ENCODE assay signal across 9 cellular contexts in the genomic region with DNA sequence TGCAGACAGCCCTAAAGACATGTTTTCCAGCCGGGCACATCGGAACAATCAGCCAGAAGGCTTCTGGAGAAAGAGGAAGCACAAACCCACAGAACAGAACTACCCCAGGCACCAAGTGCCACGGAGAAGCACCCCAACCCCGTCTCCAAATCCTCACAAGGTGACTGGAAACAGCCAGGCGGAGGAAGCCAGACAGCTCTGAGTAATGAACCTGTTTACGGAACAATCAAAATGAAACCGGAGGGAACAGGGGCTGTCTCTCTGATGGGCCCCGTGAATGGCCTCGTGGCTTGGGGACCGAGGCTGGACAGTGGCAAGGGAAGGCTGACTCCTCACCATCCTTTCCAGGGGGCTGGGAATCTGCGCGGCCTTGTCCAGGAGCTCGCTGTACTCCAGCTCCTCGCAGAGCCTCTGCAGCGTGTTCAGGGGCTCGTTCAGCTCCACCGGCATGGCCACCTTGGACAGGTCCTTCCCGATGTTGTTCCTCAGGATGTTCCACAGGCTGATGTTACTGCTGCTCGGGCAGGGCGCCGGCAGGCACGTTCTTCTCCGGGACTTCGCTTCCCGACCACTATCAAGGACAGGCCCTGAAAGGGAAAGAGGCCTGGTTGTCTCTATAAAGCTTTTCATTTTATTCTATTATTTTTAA.
DNase-seq lines count a peak whose midpoint lies in the region; ATAC-seq and TF ChIP-seq lines count a peak whose summit lies in the region.
"Had no signal": no experiment of that assay in that cellular context is flagged by ENCODE, and none has a peak within 500 bp of the region (broad histone marks: within the 10 kb centered on the region; RNA-seq: fewer than 3 reads in every experiment).

No MANE protein-coding gene starts in this region.

- H3K27ac ChIP-seq in BLaER1: peak overlapping the region; percentile 5; the same call in 1 of the 2 replicates

- peak overlapping the region; percentile 31 for H3K4me2 ChIP-seq in BLaER1

- H3K4me3 Mint-ChIP-seq in activated CD8-positive, alpha-beta T cell treated with anti-CD3 and anti-CD28 coated beads for 36 hours: no peak overlapping the region

- no peak for TF ChIP-seq CTCF in activated CD8-positive, alpha-beta T cell treated with anti-CD3 and anti-CD28 coated beads for 36 hours (IDR thresholded peaks at IDR 0.05)

- peaks cover 51% of the 10 kb centered on the region for H3K4me1 ChIP-seq in BLaER1

- no peaks in the 10 kb centered on the region for H4K20me1 ChIP-seq in BLaER1

- ATAC-seq in GM19463 (IDR thresholded peaks at IDR 0.05; ENCODE audit: unreplicated experiment): peak; percentile 45
- peak; percentile 44 for ATAC-seq in HG03460 (IDR thresholded peaks at IDR 0.05; ENCODE audit: unreplicated experiment)
- no peak for ATAC-seq in HG02970 (IDR thresholded peaks at IDR 0.05; ENCODE audit: low FRiP score, unreplicated experiment)
- ATAC-seq in activated CD8-positive, alpha-beta T cell treated with anti-CD3 and anti-CD28 coated beads for 36 hours: no peak

- H3K9ac ChIP-seq in BLaER1: no peak overlapping the region; the same call in 1 of the 2 replicates

- H3K4me3 ChIP-seq in BLaER1: no peak overlapping the region

- POLR2A ChIA-PET in activated CD8-positive, alpha-beta T cell treated with anti-CD3 and anti-CD28 coated beads for 36 hours (lab: Charles Lee): no interaction called here

- peaks cover 27% of the 10 kb centered on the region for H3K36me3 ChIP-seq in BLaER1

- DNase-seq in head of caudate nucleus (peak in 30 of 42 donors; percentile 12 to 56 (median 32)), NCI-H446 treated with DMSO at 0.1 percent for 48 hours (lab: John Stamatoyannopoulos, UW) (no peak)
- no peak for DNase-seq in activated naive CD4-positive, alpha-beta T cell (lab: John Stamatoyannopoulos, UW)
- DNase-seq in activated CD8-positive, alpha-beta T cell treated with anti-CD3 and anti-CD28 coated beads for 36 hours: no peak
- DNase-seq: activated CD4-positive, alpha-beta T cell treated with anti-CD3 and anti-CD28 coated beads for 48 hours had no signal

- H3K27ac Mint-ChIP-seq in activated CD8-positive, alpha-beta T cell treated with anti-CD3 and anti-CD28 coated beads for 36 hours: no peak overlapping the region

- intact Hi-C loops in head of caudate nucleus (cut with DNase I): no loop called here
- intact Hi-C loops in activated CD8-positive, alpha-beta T cell treated with anti-CD3 and anti-CD28 coated beads for 36 hours (cut with micrococcal nuclease): no loop called here

- peaks cover 64% of the 10 kb centered on the region for H3K36me3 Mint-ChIP-seq in activated CD8-positive, alpha-beta T cell treated with anti-CD3 and anti-CD28 coated beads for 36 hours (ENCODE audit: low read depth)

- H3K27me3 Mint-ChIP-seq in activated CD8-positive, alpha-beta T cell treated with anti-CD3 and anti-CD28 coated beads for 36 hours: no peaks in the 10 kb centered on the region

- CTCF ChIA-PET in activated CD8-positive, alpha-beta T cell treated with anti-CD3 and anti-CD28 coated beads for 36 hours (lab: Charles Lee): interaction anchor here (1.1 to 1.6 kb wide), 4 partner anchors 14 to 236 kb away, joined by 3 to 4 read pairs (median 4); no protein-coding TSS in a partner anchor

- no peaks in the 10 kb centered on the region for H3K9me3 Mint-ChIP-seq in activated CD8-positive, alpha-beta T cell treated with anti-CD3 and anti-CD28 coated beads for 36 hours

- no peaks in the 10 kb centered on the region for H3K27me3 ChIP-seq in BLaER1

- H3K9me3 ChIP-seq in BLaER1: no peaks in the 10 kb centered on the region

- H3K4me1 Mint-ChIP-seq in activated CD8-positive, alpha-beta T cell treated with anti-CD3 and anti-CD28 coated beads for 36 hours (ENCODE audit: low read depth): peaks cover 45% of the 10 kb centered on the region

Comparison
In these comparisons a context has a peak if more than half of its experiments do, and no peak if none do; other contexts are left out.
1. ATAC-seq: peak in GM19463 (single experiment) and HG03460 (single experiment); none in HG02970 (single experiment) and activated CD8-positive, alpha-beta T cell treated with anti-CD3 and anti-CD28 coated beads for 36 hours (single experiment).
2. DNase-seq: peak in head of caudate nucleus (30 of 42); none in activated naive CD4-positive, alpha-beta T cell (0 of 4), activated CD8-positive, alpha-beta T cell treated with anti-CD3 and anti-CD28 coated beads for 36 hours (single experiment) and NCI-H446 treated with DMSO at 0.1 percent for 48 hours (single experiment).